In genomic region chr2:66862871-66863650, GRCh38 we compare ENCODE assay signal across 14 cellular contexts.
DNase-seq lines count a peak whose midpoint lies in the region; ATAC-seq and TF ChIP-seq lines count a peak whose summit lies in the region.
"Had no signal": no experiment of that assay in that cellular context is flagged by ENCODE, and none has a peak within 500 bp of the region (broad histone marks: within the 10 kb centered on the region; RNA-seq: fewer than 3 reads in every experiment).

No MANE protein-coding gene starts in this region.

- H3K9ac ChIP-seq in SK-N-MC (ENCODE audit: insufficient read length) = no peak overlapping the region
- no peak overlapping the region for H3K9ac ChIP-seq in parathyroid adenoma

- no peaks in the 10 kb centered on the region for H3K4me1 ChIP-seq in parathyroid adenoma
- no peaks in the 10 kb centered on the region for H3K4me1 ChIP-seq in psoas muscle

- ATAC-seq in psoas muscle (no peak), GM21737 (IDR thresholded peaks at IDR 0.05; ENCODE audit: unreplicated experiment) (no peak)
- ATAC-seq: sciatic nerve had no signal

- WGBS in psoas muscle, 3 donors = 33 to 49% (median 36%) methylated on average over 6 of the region's 6 CpGs

- H3K36me3 ChIP-seq in SK-N-MC (ENCODE audit: insufficient read depth, low read length) (no peaks in the 10 kb centered on the region), parathyroid adenoma (ENCODE audit: control insufficient read depth, insufficient read depth, low read length) (no peaks in the 10 kb centered on the region), psoas muscle (ENCODE audit: insufficient read depth in 1 of 2, low read depth in 1 of 2) (no peaks in the 10 kb centered on the region)

- no peak overlapping the region for H3K4me2 ChIP-seq in parathyroid adenoma (ENCODE audit: low read length)

- DNase-seq in AG08396 (ENCODE audit: low spot score) (peak; percentile 36), SK-N-MC (ENCODE audit: low read depth, low spot score) (no peak), fibroblast of pulmonary artery (ENCODE audit: low read depth) (peak; percentile 80), psoas muscle (no peak)
- DNase-seq in stimulated activated CD4-positive, alpha-beta T cell treated with anti-CD3 and anti-CD28 coated beads, Interleukin-12 subunit alpha, Interleukin-12 subunit beta, amount 100 ng/mL, for 4 hours = no peak
- DNase-seq in stimulated activated CD8-positive, alpha-beta memory T cell treated with anti-CD3 and anti-CD28 coated beads, Interleukin-4, amount 100 ng/mL, for 48 hours = no peak
- DNase-seq: activated naive CD8-positive, alpha-beta T cell treated with anti-CD3 and anti-CD28 coated beads, Interleukin-2, amount 10 ng/mL, durations not matched to agents 7 days and 5 days; DMS153; mesendoderm; NCI-H1105 treated with DMSO at 0.1 percent for 48 hours; NCI-H524 had no signal

- no peaks in the 10 kb centered on the region for H3K79me2 ChIP-seq in parathyroid adenoma

- H3K27me3 ChIP-seq in parathyroid adenoma (ENCODE audit: control insufficient read depth, insufficient read depth, low read length) (no peaks in the 10 kb centered on the region), psoas muscle (ENCODE audit: insufficient read depth in 3 of 3, low read length in 2 of 3) (no peaks in the 10 kb centered on the region)

- peak overlapping the region; percentile 45 for H2AFZ ChIP-seq in parathyroid adenoma

- H3K4me3 ChIP-seq in SK-N-MC (no peak overlapping the region), fibroblast of pulmonary artery (replicated peaks; ENCODE audit: low read depth, low read length) (peak overlapping the region; percentile 10), parathyroid adenoma (ENCODE audit: low read depth, low read length) (no peak overlapping the region), psoas muscle (no peak overlapping the region)

- TF ChIP-seq CTCF in fibroblast of pulmonary artery (IDR thresholded peaks at IDR 0.05; ENCODE audit: low read length, missing control alignments) (no peak), parathyroid adenoma (IDR thresholded peaks at IDR 0.05) (no peak), psoas muscle (IDR thresholded peaks at IDR 0.05) (no peak)

- H3K9me3 ChIP-seq in SK-N-MC (ENCODE audit: low read depth, low read length) (no peaks in the 10 kb centered on the region), parathyroid adenoma (ENCODE audit: control insufficient read depth, low read length) (no peaks in the 10 kb centered on the region), psoas muscle (no peaks in the 10 kb centered on the region)

- H3K27ac ChIP-seq in SK-N-MC (peak overlapping the region; percentile 11), parathyroid adenoma (no peak overlapping the region), psoas muscle (no peak overlapping the region)

- intact Hi-C loops in psoas muscle (cut with DNase I) = no loop called here

Comparison
In these comparisons a context has a peak if more than half of its experiments do, and no peak if none do; other contexts are left out.
1. DNase-seq: peak in AG08396 (single experiment) and fibroblast of pulmonary artery (single experiment); none in SK-N-MC (single experiment), psoas muscle (0 of 2), stimulated activated CD4-positive, alpha-beta T cell treated with anti-CD3 and anti-CD28 coated beads, Interleukin-12 subunit alpha, Interleukin-12 subunit beta, amount 100 ng/mL, for 4 hours (single experiment) and stimulated activated CD8-positive, alpha-beta memory T cell treated with anti-CD3 and anti-CD28 coated beads, Interleukin-4, amount 100 ng/mL, for 48 hours (single experiment).